In genomic region chr6:46218457-46218856, GRCh38 we compare ENCODE assay signal across 27 cellular contexts. TPM values are rescaled to one million over a fixed set of nuclear protein-coding genes. Genes with fewer than 3 reads are reported as not detected.
DNase-seq lines count a peak whose midpoint lies in the region; ATAC-seq and TF ChIP-seq lines count a peak whose summit lies in the region.
"Had no signal": no experiment of that assay in that cellular context is flagged by ENCODE, and none has a peak within 500 bp of the region (broad histone marks: within the 10 kb centered on the region; RNA-seq: fewer than 3 reads in every experiment).

No MANE protein-coding gene starts in this region.

- H3K27me3 Mint-ChIP-seq in stimulated activated memory B cell treated with anti-CD40 and anti-IgM and Interleukin-4, amounts not matched to agents 10 μg/mL and 1 μg/mL and 100 μg/mL, for 72 hours, result no peaks in the 10 kb centered on the region
- H3K27me3 Mint-ChIP-seq in activated CD4-positive, alpha-beta memory T cell treated with anti-CD3 and anti-CD28 coated beads, Interleukin-2, amount 10 ng/mL, durations not matched to agents 7 days and 5 days, result peaks cover 9% of the 10 kb centered on the region
- H3K27me3 Mint-ChIP-seq: CD8-positive, alpha-beta memory T cell had no signal

- CTCF ChIA-PET in SK-N-SH (lab: Yijun Ruan, JAX), result interaction anchor here (0.8 kb wide), 1 partner anchor 128 kb away, joined by 3 read pairs; no protein-coding TSS in a partner anchor
- CTCF ChIA-PET in activated CD4-positive, alpha-beta memory T cell treated with anti-CD3 and anti-CD28 coated beads, Interleukin-2, amount 10 ng/mL, durations not matched to agents 7 days and 5 days (lab: Charles Lee), result interaction anchor here (1.9 kb wide), 1 partner anchor 128 kb away, joined by 6 read pairs; no protein-coding TSS in a partner anchor

- H3K4me1 Mint-ChIP-seq in stimulated activated memory B cell treated with anti-CD40 and anti-IgM and Interleukin-4, amounts not matched to agents 10 μg/mL and 1 μg/mL and 100 μg/mL, for 72 hours, result peaks cover 49% of the 10 kb centered on the region
- H3K4me1 Mint-ChIP-seq in activated CD4-positive, alpha-beta memory T cell treated with anti-CD3 and anti-CD28 coated beads, Interleukin-2, amount 10 ng/mL, durations not matched to agents 7 days and 5 days, result peaks cover 5% of the 10 kb centered on the region
- H3K4me1 Mint-ChIP-seq: CD8-positive, alpha-beta memory T cell had no signal

- H3K4me1 ChIP-seq in heart left ventricle (peaks cover 0 to 35% (median 7%) of the 10 kb centered on the region in 12 donors), tibial nerve (peaks cover 0 to 23% (median 7%) of the 10 kb centered on the region in 4 donors), SK-N-SH (ENCODE audit: control insufficient read depth in 1 of 2, insufficient read depth in 2 of 2, low read depth in 1 of 2, low read length in 1 of 2) (no peaks in the 10 kb centered on the region)
- H3K4me1 ChIP-seq: A549, colonic mucosa, foreskin keratinocyte had no signal

- TF ChIP-seq EP300 in tibial nerve (IDR thresholded peaks at IDR 0.05), result no peak
- no peak for TF ChIP-seq EP300 in SK-N-SH (IDR thresholded peaks at IDR 0.05; ENCODE audit: borderline replicate concordance in 1 of 2, low read depth in 1 of 2, low read length in 1 of 2)

- no peaks in the 10 kb centered on the region for H3K9me3 Mint-ChIP-seq in stimulated activated memory B cell treated with anti-CD40 and anti-IgM and Interleukin-4, amounts not matched to agents 10 μg/mL and 1 μg/mL and 100 μg/mL, for 72 hours
- H3K9me3 Mint-ChIP-seq in activated CD4-positive, alpha-beta memory T cell treated with anti-CD3 and anti-CD28 coated beads, Interleukin-2, amount 10 ng/mL, durations not matched to agents 7 days and 5 days, result no peaks in the 10 kb centered on the region
- H3K9me3 Mint-ChIP-seq: endodermal cell had no signal

- no peak for DNase-seq in heart left ventricle
- no peak for DNase-seq in left cardiac atrium
- no peak for DNase-seq in tibial nerve (ENCODE audit: low spot score in 2 of 2)
- DNase-seq in SK-N-SH, result no peak
- no peak for DNase-seq in activated CD4-positive, alpha-beta memory T cell treated with anti-CD3 and anti-CD28 coated beads, Interleukin-2, amount 10 ng/mL, durations not matched to agents 7 days and 5 days
- DNase-seq: activated CD4-positive, alpha-beta T cell treated with anti-CD3 and anti-CD28 coated beads for 4 hours; activated CD8-positive, alpha-beta memory T cell treated with anti-CD3 and anti-CD28 coated beads for 24 hours; activated effector memory CD4-positive, alpha-beta T cell treated with anti-CD3 and anti-CD28 coated beads, Interleukin-2, amount 50 U/mL, for 16 hours; AML-193; brain microvascular endothelial cell; CD8-positive, alpha-beta memory T cell; colonic mucosa; endodermal cell; foreskin keratinocyte; HFFc6; naive thymus-derived CD8-positive, alpha-beta T cell; NCI-H1436 treated with DMSO at 0.1 percent for 48 hours; occipital lobe; small intestine; stimulated activated CD4-positive, alpha-beta T cell treated with anti-CD3 and anti-CD28 coated beads, Interleukin-1b, Interleukin-23, amount 100 ng/mL, for 48 hours had no signal

- H3F3A ChIP-seq in SK-N-SH (replicated peaks; ENCODE audit: insufficient read depth), result no peaks in the 10 kb centered on the region

- H3K79me2 ChIP-seq in SK-N-SH (ENCODE audit: insufficient read depth), result no peaks in the 10 kb centered on the region
- H3K79me2 ChIP-seq: hepatocyte had no signal

- peak overlapping the region; percentile 89 for H3K27ac Mint-ChIP-seq in stimulated activated memory B cell treated with anti-CD40 and anti-IgM and Interleukin-4, amounts not matched to agents 10 μg/mL and 1 μg/mL and 100 μg/mL, for 72 hours
- H3K27ac Mint-ChIP-seq in activated CD4-positive, alpha-beta memory T cell treated with anti-CD3 and anti-CD28 coated beads, Interleukin-2, amount 10 ng/mL, durations not matched to agents 7 days and 5 days, result no peak overlapping the region
- H3K27ac Mint-ChIP-seq: endodermal cell; HFFc6; naive thymus-derived CD8-positive, alpha-beta T cell had no signal

- intact Hi-C loops in heart left ventricle (cut with DNase I) (loop anchor here in 7 of 10 donors (5.0 to 10.0 kb wide), 5 partner anchors 126 to 406 kb away; partner anchors contain the start of gene RCAN2 (in 2 of the 7)), left cardiac atrium (cut with DNase I) (loop anchor here in 1 of 2 donors (5.0 kb wide), 1 partner anchor 409 kb away; no protein-coding TSS in a partner anchor)

- no peak overlapping the region for H3K4me2 ChIP-seq in SK-N-SH
- H3K4me2 ChIP-seq: A549, hepatocyte had no signal

- TF ChIP-seq POLR2A in heart left ventricle (IDR thresholded peaks at IDR 0.05), result no peak
- no peak for TF ChIP-seq POLR2A in tibial nerve (IDR thresholded peaks at IDR 0.05)

- ATAC-seq in heart left ventricle, result no peak
- no peak for ATAC-seq in left cardiac atrium
- ATAC-seq in stimulated activated memory B cell treated with anti-CD40 and anti-IgM and Interleukin-4, amounts not matched to agents 10 μg/mL and 1 μg/mL and 100 μg/mL, for 72 hours, result no peak
- no peak for ATAC-seq in HG02852 (IDR thresholded peaks at IDR 0.05; ENCODE audit: unreplicated experiment)
- ATAC-seq: A549; foreskin keratinocyte; naive thymus-derived CD8-positive, alpha-beta T cell; SK-N-SH treated with all-trans-retinoic acid at 6 μM for 48 hours had no signal

- 88 to 95% (median 91%) methylated on average over 2 of the region's 2 CpGs for whole genome bisulfite sequencing in heart left ventricle, 4 donors
- 64 to 73% methylated on average over 2 of the region's 2 CpGs for WGBS in tibial nerve, 2 donors
- WGBS in SK-N-SH (ENCODE audit: low lambda C conversion rate), result 3% methylated on average over 2 of the region's 2 CpGs

- POLR2A ChIA-PET in SK-N-SH (lab: Yijun Ruan, JAX), result no interaction called here
- POLR2A ChIA-PET in activated CD4-positive, alpha-beta memory T cell treated with anti-CD3 and anti-CD28 coated beads, Interleukin-2, amount 10 ng/mL, durations not matched to agents 7 days and 5 days (lab: Charles Lee), result no interaction called here

- no peak overlapping the region for H3K9ac ChIP-seq in SK-N-SH

- H3K27me3 ChIP-seq in heart left ventricle (no peaks in the 10 kb centered on the region), layer of hippocampus (ENCODE audit: control insufficient read depth, insufficient read depth, low read length) (no peaks in the 10 kb centered on the region), tibial nerve (no peaks in the 10 kb centered on the region), SK-N-SH (ENCODE audit: insufficient read depth) (peaks cover 11% of the 10 kb centered on the region; the same call in 1 of the 2 replicates)
- H3K27me3 ChIP-seq: brain microvascular endothelial cell, colonic mucosa, hepatocyte had no signal

- no peak for TF ChIP-seq CTCF in heart left ventricle (IDR thresholded peaks at IDR 0.05)
- TF ChIP-seq CTCF in tibial nerve (IDR thresholded peaks at IDR 0.05), result no peak
- TF ChIP-seq CTCF in SK-N-SH (IDR thresholded peaks at IDR 0.05), result no peak

- peaks cover 0 to 22% (median 0%) of the 10 kb centered on the region in 9 donors for H3K36me3 ChIP-seq in heart left ventricle
- no peaks in the 10 kb centered on the region for H3K36me3 ChIP-seq in tibial nerve
- no peaks in the 10 kb centered on the region for H3K36me3 ChIP-seq in SK-N-SH (replicated peaks in 1 of 2; ENCODE audit: control insufficient read depth in 1 of 2, insufficient read depth in 2 of 2, low read length in 1 of 2)
- H3K36me3 ChIP-seq: brain microvascular endothelial cell, colonic mucosa had no signal

- no peak overlapping the region for H3K4me3 ChIP-seq in heart left ventricle
- H3K4me3 ChIP-seq in tibial nerve, result no peak overlapping the region
- H3K4me3 ChIP-seq in SK-N-SH (ENCODE audit: low read depth in 2 of 2, low read length in 1 of 2), result no peak overlapping the region
- H3K4me3 ChIP-seq: A549, colonic mucosa, hepatocyte had no signal

- no peak overlapping the region for H3K4me3 Mint-ChIP-seq in stimulated activated memory B cell treated with anti-CD40 and anti-IgM and Interleukin-4, amounts not matched to agents 10 μg/mL and 1 μg/mL and 100 μg/mL, for 72 hours
- no peak overlapping the region for H3K4me3 Mint-ChIP-seq in activated CD4-positive, alpha-beta memory T cell treated with anti-CD3 and anti-CD28 coated beads, Interleukin-2, amount 10 ng/mL, durations not matched to agents 7 days and 5 days
- H3K4me3 Mint-ChIP-seq: CD8-positive, alpha-beta memory T cell; endodermal cell; HFFc6; naive thymus-derived CD8-positive, alpha-beta T cell had no signal

- no peaks in the 10 kb centered on the region for H3K9me2 ChIP-seq in SK-N-SH

- TF ChIP-seq RAD21 in SK-N-SH (IDR thresholded peaks at IDR 0.05; ENCODE audit: low read length), result no peak

- H3K27ac ChIP-seq in heart left ventricle (peak overlapping the region in 10 of 12 donors; percentile 7 to 65 (median 42)), layer of hippocampus (ENCODE audit: low read depth, low read length) (peak overlapping the region; percentile 64), tibial nerve (peak overlapping the region in 3 of 4 donors; percentile 37 to 78 (median 56)), SK-N-SH (ENCODE audit: low read depth in 2 of 2, low read length in 1 of 2) (no peak overlapping the region)
- H3K27ac ChIP-seq: A549, brain microvascular endothelial cell, colonic mucosa, foreskin keratinocyte, hepatocyte, HL-60 had no signal

- H4K20me1 ChIP-seq in SK-N-SH (ENCODE audit: insufficient read depth), result no peaks in the 10 kb centered on the region

- no peaks in the 10 kb centered on the region for H3K36me3 Mint-ChIP-seq in stimulated activated memory B cell treated with anti-CD40 and anti-IgM and Interleukin-4, amounts not matched to agents 10 μg/mL and 1 μg/mL and 100 μg/mL, for 72 hours
- no peaks in the 10 kb centered on the region for H3K36me3 Mint-ChIP-seq in activated CD4-positive, alpha-beta memory T cell treated with anti-CD3 and anti-CD28 coated beads, Interleukin-2, amount 10 ng/mL, durations not matched to agents 7 days and 5 days (ENCODE audit: low read depth)
- H3K36me3 Mint-ChIP-seq: CD8-positive, alpha-beta memory T cell; naive thymus-derived CD8-positive, alpha-beta T cell had no signal

- no peaks in the 10 kb centered on the region for H3K9me3 ChIP-seq in heart left ventricle
- no peaks in the 10 kb centered on the region for H3K9me3 ChIP-seq in tibial nerve
- no peaks in the 10 kb centered on the region for H3K9me3 ChIP-seq in SK-N-SH
- H3K9me3 ChIP-seq: A549, colonic mucosa had no signal

- no peak overlapping the region for H2AFZ ChIP-seq in SK-N-SH (ENCODE audit: low read depth)
- H2AFZ ChIP-seq: hepatocyte had no signal

TF ChIP-seq in SK-N-SH, 30 proteins besides CTCF, POLR2A, EP300 and RAD21 (continues in another document):
- TF ChIP-seq GABPA (IDR thresholded peaks at IDR 0.05; ENCODE audit: low read depth) (no peak), ELF1 (IDR thresholded peaks at IDR 0.05) (no peak), TEAD4 (IDR thresholded peaks at IDR 0.05; ENCODE audit: borderline replicate concordance, insufficient read depth) (no peak)

RNA-seq across cellular contexts. Expression of gene ENPP5, which starts 47.7 kb away (rescaled TPM):
- total RNA-seq in heart left ventricle, result 1 to 10 TPM; 2.7 to 8.8 (median 4.5) TPM
- polyA plus RNA-seq in heart left ventricle, result 1 to 10 TPM; 1.7 to 5.9 TPM
- total RNA-seq in left cardiac atrium, result 1 to 10 TPM; 5.7 to 6.9 TPM
- 1 to 10 TPM in 2 of 4 donors, under 1 TPM in 2; 0.30 to 2.3 (median 1.2) TPM for total RNA-seq in tibial nerve
- polyA plus RNA-seq in SK-N-SH (2012; rRNA removed), result not detected in 2 replicates
- polyA plus RNA-seq in SK-N-SH (2012; cell fraction: cytosol; rRNA removed), result not detected in 2 replicates
- not detected in 2 replicates for polyA plus RNA-seq in SK-N-SH (2012; cell fraction: nucleus; rRNA removed)
- total RNA-seq in activated CD4-positive, alpha-beta memory T cell treated with anti-CD3 and anti-CD28 coated beads, Interleukin-2, amount 10 ng/mL, durations not matched to agents 7 days and 5 days, result not detected
- total RNA-seq: HFFc6 had no signal
- polyA plus RNA-seq: A549 had no signal

Comparison
In these comparisons a context has a peak if more than half of its experiments do, and no peak if none do; other contexts are left out.
1. H3K27ac ChIP-seq: peak in heart left ventricle (10 of 12), layer of hippocampus (single experiment) and tibial nerve (3 of 4); none in SK-N-SH (0 of 2).